12 cellular contexts compared by ENCODE assay signal in the genomic region with DNA sequence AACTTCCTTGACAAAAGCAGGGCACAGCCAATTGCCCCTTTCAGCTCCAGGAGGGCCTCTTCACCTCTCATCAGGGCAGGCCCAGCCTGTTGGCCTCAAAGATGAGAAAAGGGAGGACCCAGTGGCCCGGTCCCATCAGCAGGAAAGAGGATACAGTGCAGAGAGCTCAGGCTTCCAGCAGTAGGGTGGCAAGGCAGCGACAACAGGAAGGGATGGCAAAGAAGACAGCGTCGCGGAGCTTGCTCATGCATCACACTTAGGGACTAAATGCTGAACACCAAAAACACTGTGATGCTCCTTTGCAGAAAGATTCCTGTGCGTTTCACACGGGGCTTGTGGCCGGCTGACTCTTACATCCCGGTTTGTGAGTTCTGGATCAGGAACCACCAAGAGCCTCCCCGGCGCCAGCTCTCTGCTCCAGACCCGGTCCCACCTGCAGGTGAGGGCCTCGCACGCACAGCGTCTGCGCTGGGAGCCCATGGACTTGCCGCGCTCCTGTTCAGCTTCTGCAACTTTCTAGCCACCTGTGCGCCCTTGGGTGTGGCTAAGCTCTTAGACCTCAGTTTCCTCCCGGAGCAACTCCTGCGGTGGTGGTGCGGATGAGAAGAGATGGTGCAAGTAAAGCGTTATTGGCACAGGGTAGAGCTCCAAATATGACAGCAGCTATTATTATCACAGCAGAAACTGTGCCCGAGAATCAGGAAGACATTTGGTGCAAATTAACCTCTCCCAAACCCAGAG. TPM values are rescaled to one million over a fixed set of nuclear protein-coding genes. Genes with fewer than 3 reads are reported as not detected.
A peak's percentile ranks its signal among the peaks of the same experiment; 100 is the strongest.
DNase-seq lines count a peak whose midpoint lies in the region; ATAC-seq and TF ChIP-seq lines count a peak whose summit lies in the region.
"Had no signal": no experiment of that assay in that cellular context is flagged by ENCODE, and none has a peak within 500 bp of the region (broad histone marks: within the 10 kb centered on the region; RNA-seq: fewer than 3 reads in every experiment).

No MANE protein-coding gene starts in this region.

- H3K36me3 ChIP-seq in KOPT-K1 (ENCODE audit: insufficient read depth, low read length), result no peaks in the 10 kb centered on the region
- no peaks in the 10 kb centered on the region for H3K36me3 ChIP-seq in naive thymus-derived CD4-positive, alpha-beta T cell (ENCODE audit: control insufficient read depth in 2 of 3, insufficient read depth in 3 of 3, low read length in 3 of 3)
- H3K36me3 ChIP-seq in left lung, result no peaks in the 10 kb centered on the region
- H3K36me3 ChIP-seq in suprapubic skin, result no peaks in the 10 kb centered on the region

- H3K27ac Mint-ChIP-seq in activated T-cell treated with anti-CD3 and anti-CD28 coated beads, Interleukin-2, amount 50 U/mL, for 24 hours, result no peak overlapping the region
- H3K27ac Mint-ChIP-seq in activated CD4-positive, alpha-beta memory T cell treated with anti-CD3 and anti-CD28 coated beads, Interleukin-2, amount 10 ng/mL, durations not matched to agents 7 days and 5 days, result peak overlapping the region; percentile 66
- H3K27ac Mint-ChIP-seq in naive thymus-derived CD4-positive, alpha-beta T cell, result peak overlapping the region in 8 of 9 donors; percentile 40 to 93 (median 77)

- H3K27me3 ChIP-seq in naive thymus-derived CD4-positive, alpha-beta T cell (ENCODE audit: control insufficient read depth in 2 of 2, insufficient read depth in 2 of 2, low read length in 2 of 2), result no peaks in the 10 kb centered on the region
- H3K27me3 ChIP-seq in left lung (peaks cover 0 to 19% of the 10 kb centered on the region in 2 donors), suprapubic skin (no peaks in the 10 kb centered on the region)

- 85% methylated on average over 17 of the region's 24 CpGs for WGBS in suprapubic skin

- POLR2A ChIA-PET in activated CD4-positive, alpha-beta memory T cell treated with anti-CD3 and anti-CD28 coated beads, Interleukin-2, amount 10 ng/mL, durations not matched to agents 7 days and 5 days (lab: Charles Lee), result interaction anchor here (0.6 to 2.1 kb wide), 5 partner anchors 10 to 88 kb away, joined by 3 to 13 read pairs (median 8); a partner anchor contains a TSS
- POLR2A ChIA-PET in naive thymus-derived CD4-positive, alpha-beta T cell (lab: Charles Lee), result interaction anchor here (0.6 to 1.8 kb wide), 4 partner anchors 14 to 22 kb away, joined by 3 to 7 read pairs (median 4); a partner anchor contains a TSS

- TF ChIP-seq EP300 in suprapubic skin (IDR thresholded peaks at IDR 0.05), result no peak

- H3K4me3 Mint-ChIP-seq in activated T-cell treated with anti-CD3 and anti-CD28 coated beads, Interleukin-2, amount 50 U/mL, for 24 hours, result no peak overlapping the region
- peak overlapping the region; percentile 35 for H3K4me3 Mint-ChIP-seq in activated CD4-positive, alpha-beta memory T cell treated with anti-CD3 and anti-CD28 coated beads, Interleukin-2, amount 10 ng/mL, durations not matched to agents 7 days and 5 days
- peak overlapping the region; percentile 57 to 87 (median 75) for H3K4me3 Mint-ChIP-seq in naive thymus-derived CD4-positive, alpha-beta T cell

- no peak for TF ChIP-seq POLR2A in suprapubic skin (IDR thresholded peaks at IDR 0.05)

- no peaks in the 10 kb centered on the region for H3K9me3 ChIP-seq in KOPT-K1 (ENCODE audit: insufficient read depth, low read length, poor library complexity, severe bottlenecking)
- H3K9me3 ChIP-seq in naive thymus-derived CD4-positive, alpha-beta T cell (ENCODE audit: control insufficient read depth in 2 of 3, low read length in 3 of 3), result no peaks in the 10 kb centered on the region
- H3K9me3 ChIP-seq in left lung, result no peaks in the 10 kb centered on the region
- H3K9me3 ChIP-seq in suprapubic skin, result no peaks in the 10 kb centered on the region

- no peak overlapping the region for H3K4me3 ChIP-seq in naive thymus-derived CD4-positive, alpha-beta T cell (ENCODE audit: low read length)
- H3K4me3 ChIP-seq in left lung (no peak overlapping the region), suprapubic skin (no peak overlapping the region)
- H3K4me3 ChIP-seq: GM23248 had no signal

- peak; percentile 35 for ATAC-seq in naive thymus-derived CD4-positive, alpha-beta T cell
- no peak for ATAC-seq in left lung

- H3K4me1 Mint-ChIP-seq in activated T-cell treated with anti-CD3 and anti-CD28 coated beads, Interleukin-2, amount 50 U/mL, for 24 hours (ENCODE audit: low read depth), result peaks cover 27% of the 10 kb centered on the region
- H3K4me1 Mint-ChIP-seq in activated CD4-positive, alpha-beta memory T cell treated with anti-CD3 and anti-CD28 coated beads, Interleukin-2, amount 10 ng/mL, durations not matched to agents 7 days and 5 days, result peaks cover 27% of the 10 kb centered on the region
- peaks cover 10 to 38% (median 15%) of the 10 kb centered on the region in 7 donors for H3K4me1 Mint-ChIP-seq in naive thymus-derived CD4-positive, alpha-beta T cell

- H3K27me3 Mint-ChIP-seq in activated T-cell treated with anti-CD3 and anti-CD28 coated beads, Interleukin-2, amount 50 U/mL, for 24 hours, result peaks cover 15% of the 10 kb centered on the region
- H3K27me3 Mint-ChIP-seq in activated CD4-positive, alpha-beta memory T cell treated with anti-CD3 and anti-CD28 coated beads, Interleukin-2, amount 10 ng/mL, durations not matched to agents 7 days and 5 days, result peaks cover 23% of the 10 kb centered on the region
- peaks cover 0 to 30% (median 8%) of the 10 kb centered on the region in 5 donors for H3K27me3 Mint-ChIP-seq in naive thymus-derived CD4-positive, alpha-beta T cell

- no peak for TF ChIP-seq CTCF in left lung (IDR thresholded peaks at IDR 0.05)
- no peak for TF ChIP-seq CTCF in suprapubic skin (IDR thresholded peaks at IDR 0.05)

- peak; percentile 47 for DNase-seq in activated T-cell treated with anti-CD3 and anti-CD28 coated beads, Interleukin-2, amount 50 U/mL, for 24 hours
- DNase-seq in activated T-cell treated with anti-CD3 and anti-CD28 coated beads for 4 hours, result no peak
- peak; percentile 56 for DNase-seq in activated CD4-positive, alpha-beta memory T cell treated with anti-CD3 and anti-CD28 coated beads, Interleukin-2, amount 10 ng/mL, durations not matched to agents 7 days and 5 days
- DNase-seq in naive thymus-derived CD4-positive, alpha-beta T cell, result peak in 5 of 9 donors; percentile 28 to 41 (median 38)
- no peak for DNase-seq in left lung
- DNase-seq in suprapubic skin (ENCODE audit: low spot score in 2 of 2), result no peak
- DNase-seq in NCI-H82 treated with DMSO at 0.1 percent for 48 hours (lab: John Stamatoyannopoulos, UW; ENCODE audit: unreplicated experiment), result no peak
- DNase-seq: GM23248; NCI-H526 treated with DMSO at 0.1 percent for 48 hours; stimulated activated CD4-positive, alpha-beta T cell treated with anti-CD3 and anti-CD28 coated beads, Interleukin-1b, Interleukin-23, amount 100 ng/mL, for 48 hours had no signal

- H3K27ac ChIP-seq in KOPT-K1 (ENCODE audit: low read depth, low read length, poor library complexity, severe bottlenecking), result peak overlapping the region; percentile 77
- peak overlapping the region; percentile 15 for H3K27ac ChIP-seq in naive thymus-derived CD4-positive, alpha-beta T cell (ENCODE audit: low read depth, low read length)
- no peak overlapping the region for H3K27ac ChIP-seq in left lung
- H3K27ac ChIP-seq in suprapubic skin, result no peak overlapping the region
- H3K27ac ChIP-seq: GM23248, VCaP had no signal

- peaks cover 21 to 28% of the 10 kb centered on the region in 2 donors for H3K4me1 ChIP-seq in naive thymus-derived CD4-positive, alpha-beta T cell (ENCODE audit: control insufficient read depth in 2 of 2, insufficient read depth in 2 of 2, low read length in 2 of 2)
- H3K4me1 ChIP-seq in left lung (peaks cover 0 to 6% of the 10 kb centered on the region in 2 donors), suprapubic skin (peaks cover 25% of the 10 kb centered on the region)

- no peaks in the 10 kb centered on the region for H3K36me3 Mint-ChIP-seq in activated T-cell treated with anti-CD3 and anti-CD28 coated beads, Interleukin-2, amount 50 U/mL, for 24 hours (ENCODE audit: low read depth)
- H3K36me3 Mint-ChIP-seq in activated CD4-positive, alpha-beta memory T cell treated with anti-CD3 and anti-CD28 coated beads, Interleukin-2, amount 10 ng/mL, durations not matched to agents 7 days and 5 days (ENCODE audit: low read depth), result no peaks in the 10 kb centered on the region
- H3K36me3 Mint-ChIP-seq in naive thymus-derived CD4-positive, alpha-beta T cell, result peaks cover 0 to 3% (median 0%) of the 10 kb centered on the region in 5 donors

- no peaks in the 10 kb centered on the region for H3K9me3 Mint-ChIP-seq in activated T-cell treated with anti-CD3 and anti-CD28 coated beads, Interleukin-2, amount 50 U/mL, for 24 hours
- no peaks in the 10 kb centered on the region for H3K9me3 Mint-ChIP-seq in activated CD4-positive, alpha-beta memory T cell treated with anti-CD3 and anti-CD28 coated beads, Interleukin-2, amount 10 ng/mL, durations not matched to agents 7 days and 5 days
- no peaks in the 10 kb centered on the region for H3K9me3 Mint-ChIP-seq in naive thymus-derived CD4-positive, alpha-beta T cell

- intact Hi-C loops in naive thymus-derived CD4-positive, alpha-beta T cell (cut with micrococcal nuclease), result loop anchor here in 1 of 2 donors (5.0 kb wide), 1 partner anchor 89 kb away; a partner anchor contains a TSS
- intact Hi-C loops in left lung (cut with DNase I), result no loop called here

- CTCF ChIA-PET in activated CD4-positive, alpha-beta memory T cell treated with anti-CD3 and anti-CD28 coated beads, Interleukin-2, amount 10 ng/mL, durations not matched to agents 7 days and 5 days (lab: Charles Lee), result interaction anchor here (0.6 to 3.2 kb wide), 6 partner anchors 14 to 329 kb away, joined by 3 to 22 read pairs (median 4); a partner anchor contains a TSS
- CTCF ChIA-PET in naive thymus-derived CD4-positive, alpha-beta T cell (lab: Charles Lee), result interaction anchor here (0.6 to 1.5 kb wide), 2 partner anchors 22 to 84 kb away, joined by 3 to 5 read pairs; no protein-coding TSS in a partner anchor

RNA-seq across cellular contexts. Expression of a gene that starts 15.3 kb away (rescaled TPM):
- total RNA-seq in activated CD4-positive, alpha-beta memory T cell treated with anti-CD3 and anti-CD28 coated beads, Interleukin-2, amount 10 ng/mL, durations not matched to agents 7 days and 5 days, result 1 to 10 TPM; 3.7 to 4.2 TPM
- 1 to 10 TPM; 4.1 to 6.6 (median 5.4) TPM for total RNA-seq in naive thymus-derived CD4-positive, alpha-beta T cell
- polyA plus RNA-seq in naive thymus-derived CD4-positive, alpha-beta T cell, result 10 to 100 TPM in 1 of 2 donors, 1 to 10 TPM in 1; 4.0 to 11.9 TPM
- total RNA-seq in left lung, result 10 to 100 TPM in 1 of 2 donors, 1 to 10 TPM in 1; 7.0 to 11.1 TPM
- total RNA-seq in suprapubic skin, result 10 to 100 TPM; 15.9 to 30.9 (median 22.7) TPM

Comparison
In these comparisons a context has a peak if more than half of its experiments do, and no peak if none do; other contexts are left out.
1. DNase-seq: peak in activated T-cell treated with anti-CD3 and anti-CD28 coated beads, Interleukin-2, amount 50 U/mL, for 24 hours (single experiment), activated CD4-positive, alpha-beta memory T cell treated with anti-CD3 and anti-CD28 coated beads, Interleukin-2, amount 10 ng/mL, durations not matched to agents 7 days and 5 days (single experiment) and naive thymus-derived CD4-positive, alpha-beta T cell (5 of 9); none in activated T-cell treated with anti-CD3 and anti-CD28 coated beads for 4 hours (single experiment), left lung (0 of 2), suprapubic skin (0 of 2) and NCI-H82 treated with DMSO at 0.1 percent for 48 hours (single experiment).
2. H3K27ac ChIP-seq: peak in KOPT-K1 (single experiment) and naive thymus-derived CD4-positive, alpha-beta T cell (single experiment); none in left lung (0 of 2) and suprapubic skin (single experiment).